ENCODE assay signal across 22 cellular contexts in the genomic region with DNA sequence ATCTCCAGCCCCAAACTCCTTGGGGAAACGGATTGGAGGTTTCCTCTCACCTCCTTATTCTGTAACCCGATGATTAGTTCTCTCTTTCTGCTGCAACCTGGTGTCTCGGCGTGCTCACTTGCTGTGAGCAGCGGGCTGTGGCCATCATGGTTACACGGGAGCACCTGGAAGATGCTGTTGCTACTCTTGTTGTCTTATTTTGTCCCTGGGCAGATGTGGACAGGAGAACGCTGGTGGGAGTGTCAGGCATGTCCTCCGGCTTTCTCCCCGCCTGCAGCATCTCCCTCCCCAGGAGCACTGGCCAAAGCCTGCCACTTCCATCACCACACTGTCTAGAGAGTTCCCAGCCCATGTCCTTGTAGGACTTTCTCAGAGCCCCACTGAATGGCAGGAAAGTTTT.
A peak's percentile ranks its signal among the peaks of the same experiment; 100 is the strongest.
DNase-seq lines count a peak whose midpoint lies in the region; FAIRE-seq and TF ChIP-seq lines count a peak whose summit lies in the region.
"Had no signal": no experiment of that assay in that cellular context is flagged by ENCODE, and none has a peak within 500 bp of the region (broad histone marks: within the 10 kb centered on the region; RNA-seq: fewer than 3 reads in every experiment).

No MANE protein-coding gene starts in this region.

- H3K79me2 ChIP-seq in Karpas-422 (ENCODE audit: low read length): no peaks in the 10 kb centered on the region

- intact Hi-C loops in dorsolateral prefrontal cortex (cut with DNase I): no loop called here

- H3K36me3 ChIP-seq in Karpas-422 (ENCODE audit: insufficient read depth, low read length): no peaks in the 10 kb centered on the region; the same call in 1 of the 2 replicates
- H3K36me3 ChIP-seq: BLaER1 had no signal

- H3K9me3 ChIP-seq in Karpas-422 (ENCODE audit: low read length): no peaks in the 10 kb centered on the region
- H3K9me3 ChIP-seq: BLaER1 had no signal

- H3K27me3 Mint-ChIP-seq in chondrocyte (ENCODE audit: low read depth) (no peaks in the 10 kb centered on the region), type B pancreatic cell (peaks cover 27% of the 10 kb centered on the region)

- peak overlapping the region; percentile 61 for H3K4me2 ChIP-seq in Karpas-422 (ENCODE audit: low read depth, low read length, poor library complexity, severe bottlenecking)
- H3K4me2 ChIP-seq: BLaER1, GM23338 had no signal

- H3K27me3 ChIP-seq in Karpas-422 (ENCODE audit: low read length) (no peaks in the 10 kb centered on the region), dorsolateral prefrontal cortex (peaks cover 0 to 4% (median 0%) of the 10 kb centered on the region in 45 donors)
- H3K27me3 ChIP-seq: BLaER1 had no signal

- H3K27ac Mint-ChIP-seq in chondrocyte (ENCODE audit: unreplicated experiment): no peak overlapping the region
- peak overlapping the region; percentile 27 for H3K27ac Mint-ChIP-seq in type B pancreatic cell
- H3K27ac Mint-ChIP-seq: B cell; CD4-positive, alpha-beta T cell; GM23338; H9 had no signal

- peak; percentile 73 for DNase-seq in Karpas-422
- DNase-seq in chondrocyte (ENCODE audit: low spot score): peak; percentile 36
- DNase-seq in islet precursor cell: peak; percentile 24
- DNase-seq in type B pancreatic cell (ENCODE audit: extremely low spot score, unreplicated experiment): no peak
- no peak for DNase-seq in medulla oblongata (ENCODE audit: extremely low spot score)
- DNase-seq in dorsolateral prefrontal cortex: no peak
- no peak for DNase-seq in NCI-H2171 treated with DMSO at 0.1 percent for 48 hours (lab: John Stamatoyannopoulos, UW)
- no peak for DNase-seq in frontal cortex (ENCODE audit: low spot score in 2 of 2)
- DNase-seq: CD4-positive, alpha-beta T cell; CD8-positive, alpha-beta memory T cell; DMS 273 treated with DMSO at 0.1 percent for 48 hours; DMS79; EL; GDM1; H9 had no signal

- H3K9me3 Mint-ChIP-seq in chondrocyte (ENCODE audit: low read depth) (peaks cover 9% of the 10 kb centered on the region), type B pancreatic cell (peaks cover 4% of the 10 kb centered on the region)
- H3K9me3 Mint-ChIP-seq: CD4-positive, alpha-beta T cell had no signal

- H3K4me1 ChIP-seq in Karpas-422 (ENCODE audit: low read length): peaks cover 79% of the 10 kb centered on the region

- no peaks in the 10 kb centered on the region for H3K9me2 ChIP-seq in Karpas-422 (replicated peaks; ENCODE audit: insufficient read depth, low read length)

- H3K27ac ChIP-seq in Karpas-422 (ENCODE audit: low read length) (peak overlapping the region; percentile 97), dorsolateral prefrontal cortex (no peak overlapping the region)
- H3K27ac ChIP-seq: BLaER1, C4-2B had no signal

- H3K4me3 ChIP-seq in Karpas-422 (ENCODE audit: low read length) (peak overlapping the region; percentile 42; the same call in 1 of the 2 replicates), dorsolateral prefrontal cortex (no peak overlapping the region)
- H3K4me3 ChIP-seq: BLaER1, GM12878, GM23338 had no signal

- TF ChIP-seq CTCF in chondrocyte (IDR thresholded peaks at IDR 0.05) (no peak), type B pancreatic cell (conservative IDR thresholded peaks at IDR 0.05) (no peak), dorsolateral prefrontal cortex (IDR thresholded peaks at IDR 0.05 in 54 of 56, conservative IDR thresholded peaks at IDR 0.05 in 2 of 56; ENCODE audit: low read depth in 1 of 56, partially characterized antibody in 56 of 56) (no peak)

- no peaks in the 10 kb centered on the region for H4K20me1 ChIP-seq in Karpas-422 (ENCODE audit: insufficient read depth, low read depth, low read length)
- H4K20me1 ChIP-seq: BLaER1 had no signal

- peak overlapping the region; percentile 71 for H3K9ac ChIP-seq in Karpas-422 (ENCODE audit: low read length)
- H3K9ac ChIP-seq: BLaER1 had no signal

- peak overlapping the region; percentile 37 for H2AFZ ChIP-seq in Karpas-422 (ENCODE audit: low read length)
- H2AFZ ChIP-seq: GM23338 had no signal

- H3K36me3 Mint-ChIP-seq in chondrocyte (ENCODE audit: low read depth) (no peaks in the 10 kb centered on the region), type B pancreatic cell (no peaks in the 10 kb centered on the region)
- H3K36me3 Mint-ChIP-seq: CD8-positive, alpha-beta memory T cell had no signal

- no peak for FAIRE-seq in frontal cortex (lab: Jason Lieb, UNC)
- FAIRE-seq: A204.1, D721Med, GM12878 had no signal

- H3K4me3 Mint-ChIP-seq in chondrocyte (ENCODE audit: unreplicated experiment): no peak overlapping the region
- H3K4me3 Mint-ChIP-seq in type B pancreatic cell: no peak overlapping the region
- H3K4me3 Mint-ChIP-seq: B cell; CD4-positive, alpha-beta T cell; CD8-positive, alpha-beta memory T cell; GM23338; H9 had no signal

- H3K4me1 Mint-ChIP-seq in chondrocyte (ENCODE audit: low read depth) (no peaks in the 10 kb centered on the region), type B pancreatic cell (ENCODE audit: unreplicated experiment) (no peaks in the 10 kb centered on the region)
- H3K4me1 Mint-ChIP-seq: B cell; CD8-positive, alpha-beta memory T cell; GM23338 had no signal

Comparison
In these comparisons a context has a peak if more than half of its experiments do, and no peak if none do; other contexts are left out.
1. DNase-seq: peak in Karpas-422 (single experiment), chondrocyte (single experiment) and islet precursor cell (single experiment); none in type B pancreatic cell (single experiment), medulla oblongata (single experiment), dorsolateral prefrontal cortex (0 of 10), NCI-H2171 treated with DMSO at 0.1 percent for 48 hours (single experiment) and frontal cortex (0 of 2).